14 cellular contexts compared by ENCODE assay signal in genomic region chr1:200896571-200897187, GRCh38. TPM values are rescaled to one million over a fixed set of nuclear protein-coding genes. Genes with fewer than 3 reads are reported as not detected.
DNase-seq lines count a peak whose midpoint lies in the region; ATAC-seq and TF ChIP-seq lines count a peak whose summit lies in the region.
"Had no signal": no experiment of that assay in that cellular context is flagged by ENCODE, and none has a peak within 500 bp of the region (broad histone marks: within the 10 kb centered on the region; RNA-seq: fewer than 3 reads in every experiment).

No MANE protein-coding gene starts in this region.

- 0 out of 2 replicates have a peak, but pooled peaks cover 14% of the 10 kb centered on the region for H3K36me3 ChIP-seq in MM.1S (replicated peaks; ENCODE audit: insufficient read depth, low read length)

- no peak overlapping the region for H3K4me3 ChIP-seq in MM.1S (ENCODE audit: low read length)

- H2AFZ ChIP-seq in MM.1S (ENCODE audit: low read length), result no peak overlapping the region

- H3K9me2 ChIP-seq in MM.1S (replicated peaks; ENCODE audit: insufficient read depth, low read length), result no peaks in the 10 kb centered on the region

- no peaks in the 10 kb centered on the region for H3K9me3 Mint-ChIP-seq in chondrocyte (ENCODE audit: low read depth)
- H3K9me3 Mint-ChIP-seq in mesothelial cell of epicardium, result no peaks in the 10 kb centered on the region

- H3K4me3 Mint-ChIP-seq in chondrocyte (ENCODE audit: unreplicated experiment) (peak overlapping the region; percentile 49), mesothelial cell of epicardium (peak overlapping the region; percentile 53)
- H3K4me3 Mint-ChIP-seq: CD14-positive monocyte had no signal

- H3K27ac Mint-ChIP-seq in chondrocyte (ENCODE audit: unreplicated experiment), result peak overlapping the region; percentile 82
- peak overlapping the region; percentile 99 for H3K27ac Mint-ChIP-seq in mesothelial cell of epicardium
- H3K27ac Mint-ChIP-seq: CD14-positive monocyte had no signal

- H3K79me2 ChIP-seq in MM.1S (ENCODE audit: low read length), result peaks cover 72% of the 10 kb centered on the region

- H3K27me3 Mint-ChIP-seq in chondrocyte (ENCODE audit: low read depth) (no peaks in the 10 kb centered on the region), mesothelial cell of epicardium (ENCODE audit: low read depth) (no peaks in the 10 kb centered on the region)

- peaks cover 19% of the 10 kb centered on the region for H3F3A ChIP-seq in MM.1S (ENCODE audit: insufficient read depth, low read length)

- TF ChIP-seq CTCF in MM.1S (IDR thresholded peaks at IDR 0.05; ENCODE audit: low read length), result no peak
- no peak for TF ChIP-seq CTCF in chondrocyte (IDR thresholded peaks at IDR 0.05)
- TF ChIP-seq CTCF in mesothelial cell of epicardium (IDR thresholded peaks at IDR 0.05; ENCODE audit: unreplicated experiment), result no peak

- ATAC-seq in HG03460 (IDR thresholded peaks at IDR 0.05; ENCODE audit: unreplicated experiment), result no peak
- ATAC-seq in HG02610 (IDR thresholded peaks at IDR 0.05; ENCODE audit: unreplicated experiment), result no peak

- peak overlapping the region; percentile 10; the same call in 1 of the 2 replicates for H3K4me2 ChIP-seq in MM.1S (ENCODE audit: low read depth, low read length)

- H3K27me3 ChIP-seq in MM.1S (replicated peaks; ENCODE audit: insufficient read depth, low read length), result no peaks in the 10 kb centered on the region

- H4K20me1 ChIP-seq in MM.1S (ENCODE audit: insufficient read depth, low read length), result no peaks in the 10 kb centered on the region

- no peaks in the 10 kb centered on the region for H3K9me3 ChIP-seq in MM.1S (replicated peaks; ENCODE audit: insufficient read depth, low read length)

- peaks cover 23% of the 10 kb centered on the region for H3K4me1 ChIP-seq in MM.1S (ENCODE audit: low read length)

- DNase-seq in COLO668 (lab: John Stamatoyannopoulos, UW; ENCODE audit: unreplicated experiment), result peak; percentile 36
- no peak for DNase-seq in MM.1S
- DNase-seq in chondrocyte (ENCODE audit: low spot score), result peak; percentile 57
- no peak for DNase-seq in mesothelial cell of epicardium (ENCODE audit: low spot score in 2 of 2, unreplicated experiment in 2 of 2)
- DNase-seq in DMS 273 (lab: John Stamatoyannopoulos, UW; ENCODE audit: unreplicated experiment), result no peak
- no peak for DNase-seq in activated effector memory CD4-positive, alpha-beta T cell treated with anti-CD3 and anti-CD28 coated beads, Interleukin-2, amount 50 U/mL, for 16 hours
- DNase-seq: activated CD4-positive, alpha-beta T cell treated with anti-CD3 and anti-CD28 coated beads for 4 hours; amniotic stem cell; head of caudate nucleus; NCI-H446 treated with DMSO at 0.1 percent for 48 hours; substantia nigra had no signal

- H3K4me1 Mint-ChIP-seq in chondrocyte (ENCODE audit: low read depth) (peaks cover 69% of the 10 kb centered on the region), mesothelial cell of epicardium (peaks cover 66% of the 10 kb centered on the region)

- H3K27ac ChIP-seq in MM.1S (ENCODE audit: low read length), result no peak overlapping the region

- H3K9ac ChIP-seq in MM.1S (ENCODE audit: low read length), result no peak overlapping the region

- H3K36me3 Mint-ChIP-seq in chondrocyte (ENCODE audit: low read depth) (peaks cover 6% of the 10 kb centered on the region), mesothelial cell of epicardium (peaks cover 9% of the 10 kb centered on the region)
- H3K36me3 Mint-ChIP-seq: CD14-positive monocyte had no signal

RNA-seq across cellular contexts. Expression of gene INAVA, which starts 2.0 kb away (rescaled TPM):
- 3.8 to 6.8 TPM (median 5.0 TPM) in 3 replicates for total RNA-seq in chondrocyte
- total RNA-seq in mesothelial cell of epicardium, result 34.6 to 36.6 TPM (median 35.7 TPM) in 3 replicates

RNA-seq across cellular contexts. Expression of gene GPR25, which starts 23.9 kb away (rescaled TPM):
- total RNA-seq in chondrocyte (not detected in 3 replicates), mesothelial cell of epicardium (0.25 TPM in 1 of 3 replicates, not detected in the others)

Comparison
In these comparisons a context has a peak if more than half of its experiments do, and no peak if none do; other contexts are left out.
1. DNase-seq: peak in COLO668 (single experiment) and chondrocyte (single experiment); none in MM.1S (single experiment), mesothelial cell of epicardium (0 of 2), DMS 273 (single experiment) and activated effector memory CD4-positive, alpha-beta T cell treated with anti-CD3 and anti-CD28 coated beads, Interleukin-2, amount 50 U/mL, for 16 hours (single experiment).